In the genomic region with DNA sequence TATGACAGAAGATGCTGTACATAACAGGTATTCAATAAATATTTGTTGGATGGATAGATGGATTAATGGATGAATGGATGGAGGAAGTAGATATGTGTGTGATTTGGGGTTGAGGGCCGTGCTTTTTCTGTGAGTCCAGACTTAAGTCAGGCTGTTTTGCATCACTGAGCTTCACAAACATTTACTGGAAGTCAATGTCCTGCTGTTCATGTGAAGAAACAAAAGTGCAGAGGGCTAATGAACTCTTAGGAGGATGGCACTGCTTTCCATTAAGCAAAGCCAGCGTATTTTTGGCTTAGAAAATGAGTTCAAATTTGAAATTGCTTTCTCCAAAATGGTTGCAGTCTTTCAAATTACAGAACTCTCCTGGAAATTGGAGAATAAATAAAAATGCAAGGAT, we compare ENCODE assay signal across 16 cellular contexts.
A peak's percentile ranks its signal among the peaks of the same experiment; 100 is the strongest.
DNase-seq lines count a peak whose midpoint lies in the region; ATAC-seq and TF ChIP-seq lines count a peak whose summit lies in the region.
"Had no signal": no experiment of that assay in that cellular context is flagged by ENCODE, and none has a peak within 500 bp of the region (broad histone marks: within the 10 kb centered on the region; RNA-seq: fewer than 3 reads in every experiment).

No MANE protein-coding gene starts in this region.

- H3K27me3 Mint-ChIP-seq in brain = peaks cover 10% of the 10 kb centered on the region
- peaks cover 6% of the 10 kb centered on the region for H3K27me3 Mint-ChIP-seq in glutamatergic neuron (ENCODE audit: unreplicated experiment)
- peaks cover 1 to 5% of the 10 kb centered on the region in 2 donors for H3K27me3 Mint-ChIP-seq in CD8-positive, alpha-beta memory T cell
- H3K27me3 Mint-ChIP-seq in activated CD4-positive, alpha-beta memory T cell treated with anti-CD3 and anti-CD28 coated beads, Interleukin-2, amount 10 ng/mL, durations not matched to agents 7 days and 5 days = no peaks in the 10 kb centered on the region

- CTCF ChIA-PET in CD8-positive, alpha-beta memory T cell (lab: Charles Lee) = no interaction called here
- CTCF ChIA-PET in activated CD4-positive, alpha-beta memory T cell treated with anti-CD3 and anti-CD28 coated beads, Interleukin-2, amount 10 ng/mL, durations not matched to agents 7 days and 5 days (lab: Charles Lee) = no interaction called here

- H3K4me1 Mint-ChIP-seq in brain = peaks cover 55% of the 10 kb centered on the region
- peaks cover 59% of the 10 kb centered on the region for H3K4me1 Mint-ChIP-seq in glutamatergic neuron (ENCODE audit: low read depth, unreplicated experiment)
- H3K4me1 Mint-ChIP-seq in CD8-positive, alpha-beta memory T cell = no peaks in the 10 kb centered on the region
- H3K4me1 Mint-ChIP-seq in activated CD4-positive, alpha-beta memory T cell treated with anti-CD3 and anti-CD28 coated beads, Interleukin-2, amount 10 ng/mL, durations not matched to agents 7 days and 5 days = no peaks in the 10 kb centered on the region
- H3K4me1 Mint-ChIP-seq: IgD-negative memory B cell had no signal

- no peak overlapping the region for H3K4me3 Mint-ChIP-seq in brain
- peak overlapping the region; percentile 72 for H3K4me3 Mint-ChIP-seq in glutamatergic neuron (ENCODE audit: unreplicated experiment)
- H3K4me3 Mint-ChIP-seq in CD8-positive, alpha-beta memory T cell = no peak overlapping the region
- no peak overlapping the region for H3K4me3 Mint-ChIP-seq in activated CD4-positive, alpha-beta memory T cell treated with anti-CD3 and anti-CD28 coated beads, Interleukin-2, amount 10 ng/mL, durations not matched to agents 7 days and 5 days
- H3K4me3 Mint-ChIP-seq: CD8-positive, alpha-beta T cell; IgD-negative memory B cell had no signal

- ATAC-seq in GM18861 (IDR thresholded peaks at IDR 0.05; ENCODE audit: unreplicated experiment) = no peak
- ATAC-seq: A549; CD8-positive, alpha-beta T cell; HCT116 had no signal

- POLR2A ChIA-PET in CD8-positive, alpha-beta memory T cell (lab: Charles Lee) = no interaction called here
- POLR2A ChIA-PET in activated CD4-positive, alpha-beta memory T cell treated with anti-CD3 and anti-CD28 coated beads, Interleukin-2, amount 10 ng/mL, durations not matched to agents 7 days and 5 days (lab: Charles Lee) = no interaction called here

- H3K4me1 ChIP-seq in neuron (ENCODE audit: insufficient read depth, low read length) = peaks cover 10% of the 10 kb centered on the region
- no peaks in the 10 kb centered on the region for H3K4me1 ChIP-seq in CD8-positive, alpha-beta memory T cell (ENCODE audit: insufficient read depth, low read length)
- H3K4me1 ChIP-seq: A549, BE2C, Caco-2 had no signal

- DNase-seq in glutamatergic neuron = no peak
- no peak for DNase-seq in stimulated activated naive CD4-positive, alpha-beta T cell treated with Interleukin-2 at 50 U/mL for 16 hours (lab: John Stamatoyannopoulos, UW)
- no peak for DNase-seq in CD8-positive, alpha-beta memory T cell
- no peak for DNase-seq in activated CD4-positive, alpha-beta memory T cell treated with anti-CD3 and anti-CD28 coated beads, Interleukin-2, amount 10 ng/mL, durations not matched to agents 7 days and 5 days
- DNase-seq: BE2C; Caco-2; CD8-positive, alpha-beta T cell; DMS53 had no signal

- H3K27ac ChIP-seq in CD8-positive, alpha-beta memory T cell (ENCODE audit: low read depth, low read length) = no peak overlapping the region
- H3K27ac ChIP-seq: A549, C4-2B, HL-60 had no signal

- H3K27me3 ChIP-seq in neuron (ENCODE audit: insufficient read depth, low read length) = no peaks in the 10 kb centered on the region
- H3K27me3 ChIP-seq in CD8-positive, alpha-beta memory T cell (ENCODE audit: insufficient read depth, low read length, poor library complexity, severe bottlenecking) = no peaks in the 10 kb centered on the region
- H3K27me3 ChIP-seq: BE2C had no signal

- peak overlapping the region; percentile 42 for H2AFZ ChIP-seq in neuron (ENCODE audit: low read depth, low read length)

- no peaks in the 10 kb centered on the region for H3K36me3 ChIP-seq in neuron (ENCODE audit: insufficient read depth, low read length)
- H3K36me3 ChIP-seq in CD8-positive, alpha-beta memory T cell (ENCODE audit: insufficient read depth, low read length) = no peaks in the 10 kb centered on the region
- H3K36me3 ChIP-seq: BE2C had no signal

- TF ChIP-seq CTCF in brain (conservative IDR thresholded peaks at IDR 0.05) (no peak), glutamatergic neuron (IDR thresholded peaks at IDR 0.05; ENCODE audit: partially characterized antibody, unreplicated experiment) (no peak)

- no peaks in the 10 kb centered on the region for H3K9me3 ChIP-seq in neuron (ENCODE audit: low read length)
- H3K9me3 ChIP-seq in CD8-positive, alpha-beta memory T cell (ENCODE audit: low read length) = no peaks in the 10 kb centered on the region
- H3K9me3 ChIP-seq: A549, BE2C, Caco-2 had no signal

- H3K4me3 ChIP-seq in neuron (ENCODE audit: low read length) = no peak overlapping the region
- no peak overlapping the region for H3K4me3 ChIP-seq in CD8-positive, alpha-beta memory T cell (ENCODE audit: low read length)
- H3K4me3 ChIP-seq: A549 had no signal

- H3K9me3 Mint-ChIP-seq in brain (peaks cover 0 to 4% (median 2%) of the 10 kb centered on the region in 5 experiments), glutamatergic neuron (ENCODE audit: unreplicated experiment) (peaks cover 11% of the 10 kb centered on the region)
- peaks cover 0 to 3% (median 0%) of the 10 kb centered on the region in 5 donors for H3K9me3 Mint-ChIP-seq in CD8-positive, alpha-beta memory T cell
- H3K9me3 Mint-ChIP-seq in activated CD4-positive, alpha-beta memory T cell treated with anti-CD3 and anti-CD28 coated beads, Interleukin-2, amount 10 ng/mL, durations not matched to agents 7 days and 5 days = no peaks in the 10 kb centered on the region
- H3K9me3 Mint-ChIP-seq: CD8-positive, alpha-beta T cell had no signal

- H3K36me3 Mint-ChIP-seq in brain (no peaks in the 10 kb centered on the region), glutamatergic neuron (ENCODE audit: unreplicated experiment) (peaks cover 3% of the 10 kb centered on the region)
- no peaks in the 10 kb centered on the region for H3K36me3 Mint-ChIP-seq in CD8-positive, alpha-beta memory T cell
- H3K36me3 Mint-ChIP-seq in activated CD4-positive, alpha-beta memory T cell treated with anti-CD3 and anti-CD28 coated beads, Interleukin-2, amount 10 ng/mL, durations not matched to agents 7 days and 5 days (ENCODE audit: low read depth) = no peaks in the 10 kb centered on the region
- H3K36me3 Mint-ChIP-seq: CD8-positive, alpha-beta T cell; IgD-negative memory B cell had no signal

- H3K27ac Mint-ChIP-seq in brain = peak overlapping the region in 3 of 5 experiments; percentile 53 to 83 (median 66)
- peak overlapping the region; percentile 96 for H3K27ac Mint-ChIP-seq in glutamatergic neuron (ENCODE audit: unreplicated experiment)
- H3K27ac Mint-ChIP-seq in CD8-positive, alpha-beta memory T cell = no peak overlapping the region
- H3K27ac Mint-ChIP-seq in activated CD4-positive, alpha-beta memory T cell treated with anti-CD3 and anti-CD28 coated beads, Interleukin-2, amount 10 ng/mL, durations not matched to agents 7 days and 5 days = no peak overlapping the region
- H3K27ac Mint-ChIP-seq: CD8-positive, alpha-beta T cell; IgD-negative memory B cell had no signal

Comparison
In these comparisons a context has a peak if more than half of its experiments do, and no peak if none do; other contexts are left out.
1. H3K27ac Mint-ChIP-seq: peak in brain (3 of 5) and glutamatergic neuron (single experiment); none in CD8-positive, alpha-beta memory T cell (0 of 8) and activated CD4-positive, alpha-beta memory T cell treated with anti-CD3 and anti-CD28 coated beads, Interleukin-2, amount 10 ng/mL, durations not matched to agents 7 days and 5 days (single experiment).